17 cellular contexts compared by ENCODE assay signal in the genomic region with DNA sequence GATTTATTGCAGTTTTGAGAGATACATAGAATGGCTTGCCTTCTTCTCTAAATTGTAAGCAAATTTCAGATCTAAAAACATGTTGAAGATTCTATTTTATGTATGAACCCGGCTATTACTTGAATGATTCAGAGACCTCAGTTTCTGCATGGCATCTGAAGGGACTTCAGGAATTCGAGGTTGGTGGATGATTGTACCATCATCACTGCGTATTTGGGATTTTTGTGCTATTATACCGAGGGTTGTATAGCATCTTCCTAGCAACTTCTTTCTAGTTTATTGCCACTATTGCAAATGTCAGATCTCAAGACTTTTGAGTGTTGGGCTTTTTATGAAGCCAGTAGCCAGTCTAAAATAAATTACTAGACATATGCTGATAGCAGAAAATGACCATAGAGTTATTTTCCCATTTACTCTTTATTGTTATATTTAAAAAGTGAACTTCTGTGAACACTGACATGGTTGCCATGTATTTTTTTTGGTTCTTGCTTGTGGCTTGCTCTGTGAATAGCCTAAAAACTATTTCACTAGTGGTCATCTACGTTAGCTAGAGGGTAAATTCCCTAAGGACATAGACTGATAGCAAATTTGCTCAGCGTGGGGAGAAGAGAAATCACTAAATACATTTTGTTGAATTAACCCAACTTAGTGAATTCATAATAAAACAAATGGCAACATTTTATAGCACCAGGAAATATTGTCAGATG.
"Had no signal": no experiment of that assay in that cellular context is flagged by ENCODE, and none has a peak within 500 bp of the region (broad histone marks: within the 10 kb centered on the region; RNA-seq: fewer than 3 reads in every experiment).

No MANE protein-coding gene starts in this region.

- H3K36me3 ChIP-seq: left lung, neutrophil, suprapubic skin had no signal

- H3K27ac ChIP-seq: left lung, neutrophil, skin epidermis, suprapubic skin had no signal

- H3K4me3 ChIP-seq: left lung, mucosa of descending colon, skin epidermis, suprapubic skin had no signal

- H3K27me3 ChIP-seq: left lung, neutrophil, suprapubic skin had no signal

- H3K9me3 ChIP-seq: left lung, mucosa of descending colon, neutrophil, suprapubic skin had no signal

- DNase-seq: activated CD4-positive, alpha-beta T cell treated with anti-CD3 and anti-CD28 coated beads, Interleukin-2, amount 50 U/mL, for 1 hour; activated CD8-positive, alpha-beta memory T cell treated with anti-CD3 and anti-CD28 coated beads for 24 hours; activated gamma-delta T cell treated with Interleukin-2 at 50 U/mL for 16 hours; activated naive CD8-positive, alpha-beta T cell treated with anti-CD3 and anti-CD28 coated beads, Interleukin-2, amount 10 ng/mL, durations not matched to agents 7 days and 5 days; hippocampal formation; kidney; left lung; mucosa of descending colon; natural killer cell; posterior cingulate gyrus; retina; stimulated activated CD4-positive, alpha-beta T cell treated with anti-CD3 and anti-CD28 coated beads, Interleukin-4, amount 100 ng/mL, for 24 hours; stimulated activated CD8-positive, alpha-beta memory T cell treated with anti-CD3 and anti-CD28 coated beads, Interleukin-4, amount 100 ng/mL, for 48 hours; stimulated activated naive CD8-positive, alpha-beta T cell treated with anti-CD3 and anti-CD28 coated beads, Interleukin-15, Interleukin-2, amounts not matched to agents 100 U/mL and 50 U/mL, for 24 hours had no signal

- H3K4me1 ChIP-seq: left lung, suprapubic skin had no signal
